Comparison of ENCODE assay signal across 23 cellular contexts in genomic region chr19:1952635-1953034, GRCh38. TPM values are rescaled to one million over a fixed set of nuclear protein-coding genes. Genes with fewer than 3 reads are reported as not detected.
DNase-seq lines count a peak whose midpoint lies in the region; ATAC-seq and TF ChIP-seq lines count a peak whose summit lies in the region.
"Had no signal": no experiment of that assay in that cellular context is flagged by ENCODE, and none has a peak within 500 bp of the region (broad histone marks: within the 10 kb centered on the region; RNA-seq: fewer than 3 reads in every experiment).

No MANE protein-coding gene starts in this region.

- no peak overlapping the region for H3K23ac ChIP-seq in H9 (ENCODE audit: insufficient read length, low read depth, low read length)

- H3K79me1 ChIP-seq in H9 (ENCODE audit: insufficient read depth, low read depth, low read length, poor library complexity, severe bottlenecking): peaks cover 10% of the 10 kb centered on the region

- no peak overlapping the region for H3K27ac ChIP-seq in BLaER1 treated with 17β-estradiol and CSF1 and Interleukin-3, amounts not matched to agents 10 nM and 100 nM
- no peak overlapping the region for H3K27ac ChIP-seq in H9 (ENCODE audit: insufficient read length, low read depth, low read length)

- no peak overlapping the region for H2BK12ac ChIP-seq in H9 (ENCODE audit: insufficient read length, low read depth, low read length)

- H2BK120ac ChIP-seq in H9 (ENCODE audit: low read depth, low read length, poor library complexity, severe bottlenecking): no peak overlapping the region

- peaks cover 25 to 76% (median 52%) of the 10 kb centered on the region in 11 experiments for H3K36me3 ChIP-seq in BLaER1 treated with 17β-estradiol and CSF1 and Interleukin-3, amounts not matched to agents 10 nM and 100 nM
- H3K36me3 ChIP-seq in H7 (replicated peaks; ENCODE audit: control insufficient read depth, insufficient read depth, low read length): no peaks in the 10 kb centered on the region; the same call in none of the 2 replicates

- peaks cover 42% of the 10 kb centered on the region for H3K79me2 ChIP-seq in H9 (ENCODE audit: insufficient read depth, low read length)

- H3T11ph ChIP-seq in H9 (ENCODE audit: low read length): no peak overlapping the region

- H4K20me1 ChIP-seq in BLaER1 treated with 17β-estradiol and CSF1 and Interleukin-3, amounts not matched to agents 10 nM and 100 nM: peaks cover 79 to 98% (median 91%) of the 10 kb centered on the region in 11 experiments
- H4K20me1 ChIP-seq in H9 (ENCODE audit: control insufficient read depth, insufficient read depth, insufficient read length): no peaks in the 10 kb centered on the region

- no peak overlapping the region for H2AK5ac ChIP-seq in H9 (ENCODE audit: insufficient read length, low read length)

- no peak overlapping the region for H3K14ac ChIP-seq in H9 (ENCODE audit: insufficient read depth, low read length)

- no peak overlapping the region for H3K18ac ChIP-seq in H9 (ENCODE audit: insufficient read length, low read depth, low read length)

- H3K4me1 Mint-ChIP-seq in H9: peaks cover 6 to 22% of the 10 kb centered on the region in 2 experiments; a peak in 3 of 4 replicates

- DNase-seq in H9 (no peak), NCI-H226 (peak; percentile 28), fibroblast of the aortic adventitia (ENCODE audit: low read depth) (peak; percentile 45), H7 (no peak), ureter (ENCODE audit: low spot score) (no peak), DMS53 (lab: John Stamatoyannopoulos, UW) (no peak)
- DNase-seq: CD4-positive, alpha-beta memory T cell; COR-L47; NCI-H1092; NCI-H1417 treated with DMSO at 0.1 percent for 48 hours; NCI-H1694 treated with DMSO at 0.1 percent for 48 hours; NCI-H2081; NCI-H2227 treated with DMSO at 0.1 percent for 48 hours; NCI-H510A; NCI-H69; SHP77 treated with DMSO at 0.1 percent for 48 hours; T-helper 1 cell had no signal

- no peak overlapping the region for H3K4ac ChIP-seq in H9 (ENCODE audit: low read depth, low read length)

- 0 out of 22 replicates have a peak overlapping the region, but pooled peaks of 2 of the 11 experiments have one; percentile 1 to 20 for H3K9ac ChIP-seq in BLaER1 treated with 17β-estradiol and CSF1 and Interleukin-3, amounts not matched to agents 10 nM and 100 nM
- no peak overlapping the region for H3K9ac ChIP-seq in H9 (ENCODE audit: extremely low read depth, insufficient read length, low read length)

- peaks cover 0 to 47% (median 42%) of the 10 kb centered on the region in 11 experiments; a peak in 18 of 22 replicates for H3K9me3 ChIP-seq in BLaER1 treated with 17β-estradiol and CSF1 and Interleukin-3, amounts not matched to agents 10 nM and 100 nM (replicated peaks in 1 of 11)
- H3K9me3 ChIP-seq in H9 (ENCODE audit: control insufficient read depth, low read depth, low read length): no peaks in the 10 kb centered on the region

- peaks cover 2% of the 10 kb centered on the region for H3K23me2 ChIP-seq in H9 (ENCODE audit: insufficient read length, low read depth, low read length, poor library complexity, severe bottlenecking)

- no peak overlapping the region for H4K8ac ChIP-seq in H9 (replicated peaks; ENCODE audit: insufficient read length, low read depth, low read length)

- H3K36me3 Mint-ChIP-seq in H9 (ENCODE audit: insufficient read depth in 1 of 3, low read depth in 3 of 3): peaks cover 16 to 28% (median 20%) of the 10 kb centered on the region in 3 experiments; a peak in 6 of 7 replicates

- TF ChIP-seq CTCF in H9 (conservative IDR thresholded peaks at IDR 0.05): no peak
- TF ChIP-seq CTCF in fibroblast of the aortic adventitia (IDR thresholded peaks at IDR 0.05; ENCODE audit: insufficient read depth, low read length): no peak

- H2BK5ac ChIP-seq in H9 (ENCODE audit: insufficient read length, low read length): no peak overlapping the region

- no peak overlapping the region for H2BK15ac ChIP-seq in H9 (ENCODE audit: low read depth, low read length)

- no peak for ATAC-seq in HG02938 (IDR thresholded peaks at IDR 0.05; ENCODE audit: unreplicated experiment)
- ATAC-seq: GM23338, HepG2, K562, Panc1 had no signal

- peak overlapping the region in 2 of 3 experiments; percentile 70 to 77; a peak in 2 of 7 replicates for H3K27ac Mint-ChIP-seq in H9
- H3K27ac Mint-ChIP-seq: GM23338 had no signal

- H3K4me1 ChIP-seq in BLaER1 treated with 17β-estradiol and CSF1 and Interleukin-3, amounts not matched to agents 10 nM and 100 nM: peaks cover 46 to 92% (median 67%) of the 10 kb centered on the region in 10 experiments
- H3K4me1 ChIP-seq in H9 (ENCODE audit: insufficient read depth, low read length): no peaks in the 10 kb centered on the region

- H3K4me3 Mint-ChIP-seq in H9: no peak overlapping the region
- H3K4me3 Mint-ChIP-seq: CD4-positive, alpha-beta memory T cell; GM23338 had no signal

- H3K4me2 ChIP-seq in BLaER1 treated with 17β-estradiol and CSF1 and Interleukin-3, amounts not matched to agents 10 nM and 100 nM: peak overlapping the region in 7 of 11 experiments; percentile 15 to 69 (median 63); a peak in 12 of 22 replicates
- H3K4me2 ChIP-seq in H9 (ENCODE audit: insufficient read depth, insufficient read length, low read length): no peak overlapping the region
- H3K4me2 ChIP-seq: GM23338 had no signal

- no CpG with 5 or more reads among the region's 21 CpGs for WGBS in H9 (ENCODE audit: extremely low coverage, insufficient read length, low lambda C conversion rate)

- H2BK20ac ChIP-seq in H9 (ENCODE audit: low read depth, low read length, poor library complexity, severe bottlenecking): no peak overlapping the region

- H4K5ac ChIP-seq in H9 (ENCODE audit: insufficient read length, low read depth, low read length): no peak overlapping the region

- no peak overlapping the region for H4K91ac ChIP-seq in H9 (ENCODE audit: insufficient read length, low read depth, low read length)

- H3K56ac ChIP-seq in H9 (ENCODE audit: insufficient read length, low read depth, low read length): no peak overlapping the region

- H3K9me3 Mint-ChIP-seq in H9: no peaks in the 10 kb centered on the region
- H3K9me3 Mint-ChIP-seq: CD4-positive, alpha-beta memory T cell; GM23338 had no signal

- H3K4me3 ChIP-seq in BLaER1 treated with 17β-estradiol and CSF1 and Interleukin-3, amounts not matched to agents 10 nM and 100 nM: no peak overlapping the region
- no peak overlapping the region for H3K4me3 ChIP-seq in fibroblast of the aortic adventitia (ENCODE audit: low read depth, low read length)
- H3K4me3 ChIP-seq in H7 (ENCODE audit: insufficient read depth, low read depth, low read length): no peak overlapping the region
- H3K4me3 ChIP-seq: GM23338, K562 had no signal

- no peak overlapping the region for H2AFZ ChIP-seq in H9 (ENCODE audit: low read length)
- H2AFZ ChIP-seq: GM23338 had no signal

- no peaks in the 10 kb centered on the region for H3K27me3 Mint-ChIP-seq in H9 (ENCODE audit: low read depth)
- H3K27me3 Mint-ChIP-seq: CD4-positive, alpha-beta memory T cell had no signal

- H3K27me3 ChIP-seq in BLaER1 treated with 17β-estradiol and CSF1 and Interleukin-3, amounts not matched to agents 10 nM and 100 nM: no peaks in the 10 kb centered on the region
- no peaks in the 10 kb centered on the region for H3K27me3 ChIP-seq in H9 (ENCODE audit: insufficient read depth, low read length)
- no peaks in the 10 kb centered on the region for H3K27me3 ChIP-seq in H7 (ENCODE audit: control insufficient read depth, insufficient read depth, low read length)

RNA-seq across cellular contexts. Expression of gene CSNK1G2, which starts 11.7 kb away (rescaled TPM):
- total RNA-seq in H9 (2021) (96.6 and 100.0 TPM in 2 replicates), fibroblast of the aortic adventitia (ENCODE audit: low replicate concordance) (29.6 and 47.5 TPM in 2 replicates), ureter (57.2 TPM)
- 172 and 186 TPM in 2 replicates for total RNA-seq in H7 (2014; rRNA removed; shearing (Covaris generic))

RNA-seq across cellular contexts. Expression of gene ADAT3, which starts 47.4 kb away (rescaled TPM):
- total RNA-seq in H9 (2021) (12.2 and 12.9 TPM in 2 replicates), fibroblast of the aortic adventitia (ENCODE audit: low replicate concordance) (2.6 and 4.2 TPM in 2 replicates), ureter (4.1 TPM)
- total RNA-seq in H7 (2014; rRNA removed; shearing (Covaris generic)): 10.0 and 12.7 TPM in 2 replicates

RNA-seq across cellular contexts. Expression of gene SCAMP4, which starts 47.4 kb away (rescaled TPM):
- total RNA-seq in H9 (2021) (65.0 and 69.0 TPM in 2 replicates), fibroblast of the aortic adventitia (ENCODE audit: low replicate concordance) (51.6 and 59.3 TPM in 2 replicates), ureter (82.3 TPM)
- 33.4 and 35.7 TPM in 2 replicates for total RNA-seq in H7 (2014; rRNA removed; shearing (Covaris generic))

Comparison
In these comparisons a context has a peak if more than half of its experiments do, and no peak if none do; other contexts are left out.
1. DNase-seq: peak in NCI-H226 (single experiment) and fibroblast of the aortic adventitia (single experiment); none in H9 (single experiment), H7 (single experiment), ureter (single experiment) and DMS53 (single experiment).